2 cellular contexts compared by ENCODE assay signal in the genomic region with DNA sequence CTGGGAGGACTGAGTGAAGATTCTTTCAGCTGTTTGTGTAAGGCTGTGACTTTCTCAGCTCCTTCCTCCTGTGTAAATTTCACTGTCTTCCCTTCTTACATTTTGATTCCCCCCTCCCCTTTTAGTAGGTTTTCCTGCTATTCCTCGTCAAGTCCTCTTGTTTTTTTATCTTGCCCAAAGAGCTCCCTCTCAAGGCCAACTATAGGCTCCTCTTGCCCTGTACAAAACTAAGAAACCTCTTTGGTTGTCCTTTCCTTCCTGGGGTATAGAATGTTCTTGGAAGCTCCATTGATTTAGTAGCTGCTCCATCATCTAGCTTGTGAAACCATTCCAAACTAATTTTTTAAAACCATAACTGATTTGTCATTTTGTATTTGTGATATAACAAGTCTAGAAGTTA.
TF ChIP-seq lines count a peak whose summit lies in the region.

No MANE protein-coding gene starts in this region.

TF ChIP-seq in SK-N-SH, 30 proteins besides CTCF, POLR2A, EP300 and RAD21:
- TF ChIP-seq RFX5 (IDR thresholded peaks at IDR 0.05; ENCODE audit: low read length) (no peak), TCF12 (IDR thresholded peaks at IDR 0.05) (no peak)
- TF ChIP-seq, protein P1, sequence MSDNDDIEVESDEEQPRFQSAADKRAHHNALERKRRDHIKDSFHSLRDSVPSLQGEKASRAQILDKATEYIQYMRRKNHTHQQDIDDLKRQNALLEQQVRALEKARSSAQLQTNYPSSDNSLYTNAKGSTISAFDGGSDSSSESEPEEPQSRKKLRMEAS (IDR thresholded peaks at IDR 0.05; ENCODE audit: low read depth): no peak
- TF ChIP-seq, protein P2, sequence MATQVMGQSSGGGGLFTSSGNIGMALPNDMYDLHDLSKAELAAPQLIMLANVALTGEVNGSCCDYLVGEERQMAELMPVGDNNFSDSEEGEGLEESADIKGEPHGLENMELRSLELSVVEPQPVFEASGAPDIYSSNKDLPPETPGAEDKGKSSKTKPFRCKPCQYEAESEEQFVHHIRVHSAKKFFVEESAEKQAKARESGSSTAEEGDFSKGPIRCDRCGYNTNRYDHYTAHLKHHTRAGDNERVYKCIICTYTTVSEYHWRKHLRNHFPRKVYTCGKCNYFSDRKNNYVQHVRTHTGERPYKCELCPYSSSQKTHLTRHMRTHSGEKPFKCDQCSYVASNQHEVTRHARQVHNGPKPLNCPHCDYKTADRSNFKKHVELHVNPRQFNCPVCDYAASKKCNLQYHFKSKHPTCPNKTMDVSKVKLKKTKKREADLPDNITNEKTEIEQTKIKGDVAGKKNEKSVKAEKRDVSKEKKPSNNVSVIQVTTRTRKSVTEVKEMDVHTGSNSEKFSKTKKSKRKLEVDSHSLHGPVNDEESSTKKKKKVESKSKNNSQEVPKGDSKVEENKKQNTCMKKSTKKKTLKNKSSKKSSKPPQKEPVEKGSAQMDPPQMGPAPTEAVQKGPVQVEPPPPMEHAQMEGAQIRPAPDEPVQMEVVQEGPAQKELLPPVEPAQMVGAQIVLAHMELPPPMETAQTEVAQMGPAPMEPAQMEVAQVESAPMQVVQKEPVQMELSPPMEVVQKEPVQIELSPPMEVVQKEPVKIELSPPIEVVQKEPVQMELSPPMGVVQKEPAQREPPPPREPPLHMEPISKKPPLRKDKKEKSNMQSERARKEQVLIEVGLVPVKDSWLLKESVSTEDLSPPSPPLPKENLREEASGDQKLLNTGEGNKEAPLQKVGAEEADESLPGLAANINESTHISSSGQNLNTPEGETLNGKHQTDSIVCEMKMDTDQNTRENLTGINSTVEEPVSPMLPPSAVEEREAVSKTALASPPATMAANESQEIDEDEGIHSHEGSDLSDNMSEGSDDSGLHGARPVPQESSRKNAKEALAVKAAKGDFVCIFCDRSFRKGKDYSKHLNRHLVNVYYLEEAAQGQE (IDR thresholded peaks at IDR 0.05; ENCODE audit: low read depth, low read length): no peak
- TF ChIP-seq, protein P3, sequence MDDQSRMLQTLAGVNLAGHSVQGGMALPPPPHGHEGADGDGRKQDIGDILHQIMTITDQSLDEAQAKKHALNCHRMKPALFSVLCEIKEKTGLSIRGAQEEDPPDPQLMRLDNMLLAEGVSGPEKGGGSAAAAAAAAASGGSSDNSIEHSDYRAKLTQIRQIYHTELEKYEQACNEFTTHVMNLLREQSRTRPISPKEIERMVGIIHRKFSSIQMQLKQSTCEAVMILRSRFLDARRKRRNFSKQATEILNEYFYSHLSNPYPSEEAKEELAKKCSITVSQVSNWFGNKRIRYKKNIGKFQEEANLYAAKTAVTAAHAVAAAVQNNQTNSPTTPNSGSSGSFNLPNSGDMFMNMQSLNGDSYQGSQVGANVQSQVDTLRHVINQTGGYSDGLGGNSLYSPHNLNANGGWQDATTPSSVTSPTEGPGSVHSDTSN (IDR thresholded peaks at IDR 0.05): no peak

TF ChIP-seq in SK-N-SH treated with all-trans-retinoic acid at 6 μM for 48 hours, 23 proteins besides CTCF, POLR2A, EP300 and RAD21:
- no peak for TF ChIP-seq BACH2 (CRISPR knock-in tag; IDR thresholded peaks at IDR 0.05; ENCODE audit: borderline replicate concordance)
- TF ChIP-seq ZFP3 (CRISPR knock-in tag; IDR thresholded peaks at IDR 0.05): no peak
- TF ChIP-seq, protein P4, sequence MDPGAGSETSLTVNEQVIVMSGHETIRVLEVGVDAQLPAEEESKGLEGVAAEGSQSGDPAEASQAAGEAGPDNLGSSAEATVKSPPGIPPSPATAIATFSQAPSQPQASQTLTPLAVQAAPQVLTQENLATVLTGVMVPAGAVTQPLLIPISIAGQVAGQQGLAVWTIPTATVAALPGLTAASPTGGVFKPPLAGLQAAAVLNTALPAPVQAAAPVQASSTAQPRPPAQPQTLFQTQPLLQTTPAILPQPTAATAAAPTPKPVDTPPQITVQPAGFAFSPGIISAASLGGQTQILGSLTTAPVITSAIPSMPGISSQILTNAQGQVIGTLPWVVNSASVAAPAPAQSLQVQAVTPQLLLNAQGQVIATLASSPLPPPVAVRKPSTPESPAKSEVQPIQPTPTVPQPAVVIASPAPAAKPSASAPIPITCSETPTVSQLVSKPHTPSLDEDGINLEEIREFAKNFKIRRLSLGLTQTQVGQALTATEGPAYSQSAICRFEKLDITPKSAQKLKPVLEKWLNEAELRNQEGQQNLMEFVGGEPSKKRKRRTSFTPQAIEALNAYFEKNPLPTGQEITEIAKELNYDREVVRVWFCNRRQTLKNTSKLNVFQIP (CRISPR knock-in tag; IDR thresholded peaks at IDR 0.05; ENCODE audit: borderline replicate concordance, low read depth): no peak
- TF ChIP-seq ISL1 (CRISPR knock-in tag; IDR thresholded peaks at IDR 0.05): no peak
- TF ChIP-seq, protein P5, sequence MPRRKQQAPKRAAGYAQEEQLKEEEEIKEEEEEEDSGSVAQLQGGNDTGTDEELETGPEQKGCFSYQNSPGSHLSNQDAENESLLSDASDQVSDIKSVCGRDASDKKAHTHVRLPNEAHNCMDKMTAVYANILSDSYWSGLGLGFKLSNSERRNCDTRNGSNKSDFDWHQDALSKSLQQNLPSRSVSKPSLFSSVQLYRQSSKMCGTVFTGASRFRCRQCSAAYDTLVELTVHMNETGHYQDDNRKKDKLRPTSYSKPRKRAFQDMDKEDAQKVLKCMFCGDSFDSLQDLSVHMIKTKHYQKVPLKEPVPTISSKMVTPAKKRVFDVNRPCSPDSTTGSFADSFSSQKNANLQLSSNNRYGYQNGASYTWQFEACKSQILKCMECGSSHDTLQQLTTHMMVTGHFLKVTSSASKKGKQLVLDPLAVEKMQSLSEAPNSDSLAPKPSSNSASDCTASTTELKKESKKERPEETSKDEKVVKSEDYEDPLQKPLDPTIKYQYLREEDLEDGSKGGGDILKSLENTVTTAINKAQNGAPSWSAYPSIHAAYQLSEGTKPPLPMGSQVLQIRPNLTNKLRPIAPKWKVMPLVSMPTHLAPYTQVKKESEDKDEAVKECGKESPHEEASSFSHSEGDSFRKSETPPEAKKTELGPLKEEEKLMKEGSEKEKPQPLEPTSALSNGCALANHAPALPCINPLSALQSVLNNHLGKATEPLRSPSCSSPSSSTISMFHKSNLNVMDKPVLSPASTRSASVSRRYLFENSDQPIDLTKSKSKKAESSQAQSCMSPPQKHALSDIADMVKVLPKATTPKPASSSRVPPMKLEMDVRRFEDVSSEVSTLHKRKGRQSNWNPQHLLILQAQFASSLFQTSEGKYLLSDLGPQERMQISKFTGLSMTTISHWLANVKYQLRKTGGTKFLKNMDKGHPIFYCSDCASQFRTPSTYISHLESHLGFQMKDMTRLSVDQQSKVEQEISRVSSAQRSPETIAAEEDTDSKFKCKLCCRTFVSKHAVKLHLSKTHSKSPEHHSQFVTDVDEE (CRISPR knock-in tag; IDR thresholded peaks at IDR 0.05): no peak
- TF ChIP-seq, protein P6, sequence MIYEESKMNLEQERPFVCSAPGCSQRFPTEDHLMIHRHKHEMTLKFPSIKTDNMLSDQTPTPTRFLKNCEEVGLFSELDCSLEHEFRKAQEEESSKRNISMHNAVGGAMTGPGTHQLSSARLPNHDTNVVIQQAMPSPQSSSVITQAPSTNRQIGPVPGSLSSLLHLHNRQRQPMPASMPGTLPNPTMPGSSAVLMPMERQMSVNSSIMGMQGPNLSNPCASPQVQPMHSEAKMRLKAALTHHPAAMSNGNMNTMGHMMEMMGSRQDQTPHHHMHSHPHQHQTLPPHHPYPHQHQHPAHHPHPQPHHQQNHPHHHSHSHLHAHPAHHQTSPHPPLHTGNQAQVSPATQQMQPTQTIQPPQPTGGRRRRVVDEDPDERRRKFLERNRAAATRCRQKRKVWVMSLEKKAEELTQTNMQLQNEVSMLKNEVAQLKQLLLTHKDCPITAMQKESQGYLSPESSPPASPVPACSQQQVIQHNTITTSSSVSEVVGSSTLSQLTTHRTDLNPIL (CRISPR knock-in tag; IDR thresholded peaks at IDR 0.05; ENCODE audit: low read depth): no peak
TF ChIP-seq in SK-N-SH treated with all-trans-retinoic acid at 6 μM for 48 hours: peak in this region for 0.
